Comparison of ENCODE assay signal across 7 cellular contexts in genomic region chr9:3433754-3434153, GRCh38.
"Had no signal": no experiment of that assay in that cellular context is flagged by ENCODE, and none has a peak within 500 bp of the region (broad histone marks: within the 10 kb centered on the region; RNA-seq: fewer than 3 reads in every experiment).

No MANE protein-coding gene starts in this region.

- H3K27ac Mint-ChIP-seq: HFFc6, IgD-negative memory B cell had no signal

- H3K9me3 ChIP-seq: HAP-1 had no signal

- H3K27ac ChIP-seq: GM23248 had no signal

- H3K4me3 ChIP-seq: GM23248, HAP-1 had no signal

- H3K9me3 Mint-ChIP-seq: HFFc6, IgD-negative memory B cell had no signal

- ATAC-seq: HCT116 had no signal

- H3K36me3 ChIP-seq: HAP-1 had no signal

- H3K4me1 Mint-ChIP-seq: IgD-negative memory B cell had no signal

- H3K27me3 Mint-ChIP-seq: IgD-negative memory B cell had no signal

- H3K4me1 ChIP-seq: HAP-1 had no signal

- H3K4me3 Mint-ChIP-seq: HFFc6, IgD-negative memory B cell had no signal

- DNase-seq: GM23248, GOT3, H7, HFFc6 had no signal
